ENCODE assay signal across 2 cellular contexts in the genomic region with DNA sequence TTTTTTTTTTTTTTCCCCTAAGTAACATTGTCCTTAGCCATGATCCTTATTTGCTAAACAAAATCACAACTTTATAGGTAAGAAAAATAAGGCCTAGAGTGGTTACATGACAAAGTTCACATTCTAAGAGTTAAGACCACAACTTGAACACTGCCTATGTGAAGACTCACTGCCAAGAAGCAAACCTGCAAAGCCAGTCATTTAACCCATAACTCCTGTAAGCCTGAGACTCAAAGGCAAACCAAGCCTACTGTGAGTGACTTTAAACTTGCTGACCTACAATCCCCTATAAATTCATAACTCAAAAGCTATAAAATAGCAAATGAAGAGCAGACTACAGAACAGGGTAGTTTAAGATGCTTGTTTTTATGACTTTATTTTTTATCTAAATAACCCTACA.
TF ChIP-seq lines count a peak whose summit lies in the region.

No MANE protein-coding gene starts in this region.

TF ChIP-seq in HepG2, 621 proteins besides CTCF, POLR2A, EP300 and RAD21 (continues in another document):
- no peak for TF ChIP-seq ZNF101 (CRISPR knock-in tag; IDR thresholded peaks at IDR 0.05; ENCODE audit: borderline replicate concordance, low read depth)
- TF ChIP-seq, protein P1, sequence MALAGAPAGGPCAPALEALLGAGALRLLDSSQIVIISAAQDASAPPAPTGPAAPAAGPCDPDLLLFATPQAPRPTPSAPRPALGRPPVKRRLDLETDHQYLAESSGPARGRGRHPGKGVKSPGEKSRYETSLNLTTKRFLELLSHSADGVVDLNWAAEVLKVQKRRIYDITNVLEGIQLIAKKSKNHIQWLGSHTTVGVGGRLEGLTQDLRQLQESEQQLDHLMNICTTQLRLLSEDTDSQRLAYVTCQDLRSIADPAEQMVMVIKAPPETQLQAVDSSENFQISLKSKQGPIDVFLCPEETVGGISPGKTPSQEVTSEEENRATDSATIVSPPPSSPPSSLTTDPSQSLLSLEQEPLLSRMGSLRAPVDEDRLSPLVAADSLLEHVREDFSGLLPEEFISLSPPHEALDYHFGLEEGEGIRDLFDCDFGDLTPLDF (CRISPR knock-in tag; IDR thresholded peaks at IDR 0.05), result no peak
- no peak for TF ChIP-seq ZFP37 (CRISPR knock-in tag; IDR thresholded peaks at IDR 0.05; ENCODE audit: borderline replicate concordance)
- TF ChIP-seq ZNF713 (CRISPR knock-in tag; IDR thresholded peaks at IDR 0.05), result no peak
- no peak for TF ChIP-seq ATF5 (CRISPR knock-in tag; IDR thresholded peaks at IDR 0.05; ENCODE audit: low read depth)
- TF ChIP-seq POLR2G (IDR thresholded peaks at IDR 0.05; ENCODE audit: low read depth, low read length), result no peak
- TF ChIP-seq GATAD2A (CRISPR knock-in tag; IDR thresholded peaks at IDR 0.05), result no peak
- no peak for TF ChIP-seq FUBP1 (CRISPR knock-in tag; IDR thresholded peaks at IDR 0.05; ENCODE audit: borderline replicate concordance)
- TF ChIP-seq ZFP91 (CRISPR knock-in tag; IDR thresholded peaks at IDR 0.05; ENCODE audit: borderline replicate concordance), result no peak
- no peak for TF ChIP-seq SMC3 (IDR thresholded peaks at IDR 0.05; ENCODE audit: low read length)
- TF ChIP-seq ZNF770 (CRISPR knock-in tag; IDR thresholded peaks at IDR 0.05), result no peak
- no peak for TF ChIP-seq ZNF761 (CRISPR knock-in tag; conservative IDR thresholded peaks at IDR 0.05)
- no peak for TF ChIP-seq CHD4 (IDR thresholded peaks at IDR 0.05; ENCODE audit: borderline replicate concordance, low read length)
- no peak for TF ChIP-seq CHD2 (IDR thresholded peaks at IDR 0.05; ENCODE audit: low read depth, low read length)

TF ChIP-seq in IMR-90, 13 proteins besides CTCF, POLR2A, EP300 and RAD21:
- no peak for TF ChIP-seq CHD1 (IDR thresholded peaks at IDR 0.05; ENCODE audit: low read depth, low read length)
- TF ChIP-seq, protein P2, sequence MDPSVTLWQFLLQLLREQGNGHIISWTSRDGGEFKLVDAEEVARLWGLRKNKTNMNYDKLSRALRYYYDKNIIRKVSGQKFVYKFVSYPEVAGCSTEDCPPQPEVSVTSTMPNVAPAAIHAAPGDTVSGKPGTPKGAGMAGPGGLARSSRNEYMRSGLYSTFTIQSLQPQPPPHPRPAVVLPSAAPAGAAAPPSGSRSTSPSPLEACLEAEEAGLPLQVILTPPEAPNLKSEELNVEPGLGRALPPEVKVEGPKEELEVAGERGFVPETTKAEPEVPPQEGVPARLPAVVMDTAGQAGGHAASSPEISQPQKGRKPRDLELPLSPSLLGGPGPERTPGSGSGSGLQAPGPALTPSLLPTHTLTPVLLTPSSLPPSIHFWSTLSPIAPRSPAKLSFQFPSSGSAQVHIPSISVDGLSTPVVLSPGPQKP (IDR thresholded peaks at IDR 0.05; ENCODE audit: borderline replicate concordance, low read depth, low read length), result no peak
- no peak for TF ChIP-seq MXI1 (IDR thresholded peaks at IDR 0.05; ENCODE audit: borderline replicate concordance, low read depth, low read length)
- TF ChIP-seq USF2 (IDR thresholded peaks at IDR 0.05; ENCODE audit: low read depth, low read length), result no peak
- no peak for TF ChIP-seq NFE2L2 (IDR thresholded peaks at IDR 0.05; ENCODE audit: low read depth, low read length)
- no peak for TF ChIP-seq FOS (IDR thresholded peaks at IDR 0.05; ENCODE audit: low read depth, low read length)
- TF ChIP-seq BHLHE40 (IDR thresholded peaks at IDR 0.05; ENCODE audit: low read depth, low read length), result no peak
- TF ChIP-seq MAZ (IDR thresholded peaks at IDR 0.05; ENCODE audit: borderline replicate concordance, low read depth, low read length), result no peak
- no peak for TF ChIP-seq RFX5 (IDR thresholded peaks at IDR 0.05; ENCODE audit: low read depth, low read length)
- TF ChIP-seq MAFK (IDR thresholded peaks at IDR 0.05; ENCODE audit: low read depth, low read length), result no peak
- no peak for TF ChIP-seq CEBPB (IDR thresholded peaks at IDR 0.05; ENCODE audit: low read depth, low read length)
- TF ChIP-seq SMC3 (IDR thresholded peaks at IDR 0.05; ENCODE audit: low read depth, low read length), result no peak
- no peak for TF ChIP-seq RCOR1 (IDR thresholded peaks at IDR 0.05; ENCODE audit: insufficient replicate concordance, low read length)
